Comparison of ENCODE assay signal across 15 cellular contexts in the genomic region with DNA sequence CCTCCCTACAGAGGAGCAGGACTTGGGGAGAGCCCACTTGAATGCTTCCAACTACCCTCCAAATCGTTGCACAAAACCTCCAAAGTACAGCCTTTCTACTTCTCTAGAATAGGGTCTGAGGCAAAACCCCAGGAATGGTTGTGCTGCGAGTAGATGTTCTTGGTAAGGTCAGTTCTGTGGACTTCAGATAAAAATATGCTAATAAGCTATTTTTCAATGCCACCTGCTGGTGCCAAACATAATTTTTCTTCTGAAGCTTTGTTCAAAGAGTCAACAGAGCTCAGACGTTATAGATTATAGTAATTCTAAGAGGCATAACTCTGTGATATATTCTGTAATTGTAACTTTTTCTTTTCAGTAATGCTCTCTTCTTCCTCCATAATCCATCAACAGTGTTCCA.
DNase-seq lines count a peak whose midpoint lies in the region; ATAC-seq, FAIRE-seq and TF ChIP-seq lines count a peak whose summit lies in the region.
"Had no signal": no experiment of that assay in that cellular context is flagged by ENCODE, and none has a peak within 500 bp of the region (broad histone marks: within the 10 kb centered on the region; RNA-seq: fewer than 3 reads in every experiment).

No MANE protein-coding gene starts in this region.

- FAIRE-seq in keratinocyte (lab: Jason Lieb, UNC) (no peak), frontal cortex (lab: Jason Lieb, UNC) (no peak)
- FAIRE-seq: endometrium had no signal

- H3K36me3 ChIP-seq in BJ (ENCODE audit: control insufficient read depth, insufficient read depth, low read length) (no peaks in the 10 kb centered on the region), Loucy (ENCODE audit: insufficient read depth, low read length) (no peaks in the 10 kb centered on the region), adipocyte (ENCODE audit: control insufficient read depth, insufficient read depth, low read length, severe bottlenecking) (no peaks in the 10 kb centered on the region), keratinocyte (ENCODE audit: control insufficient read depth in 2 of 2, extremely low read depth in 1 of 2, insufficient read depth in 2 of 2, low read length in 2 of 2) (no peaks in the 10 kb centered on the region)
- H3K36me3 ChIP-seq in CD8-positive, alpha-beta T cell (ENCODE audit: insufficient read depth, low read length): no peaks in the 10 kb centered on the region
- H3K36me3 ChIP-seq: adrenal gland, neutrophil, stomach had no signal

- H2AFZ ChIP-seq in Loucy (ENCODE audit: low read length) (no peak overlapping the region), keratinocyte (ENCODE audit: control insufficient read depth, low read length) (no peak overlapping the region)

- no peaks in the 10 kb centered on the region for H3K4me1 Mint-ChIP-seq in CD8-positive, alpha-beta T cell (ENCODE audit: low read depth)

- H3K4me3 Mint-ChIP-seq in CD8-positive, alpha-beta T cell: no peak overlapping the region

- POLR2A ChIA-PET in BJ (lab: Charles Lee): no interaction called here
- POLR2A ChIA-PET in CD8-positive, alpha-beta T cell (lab: Charles Lee): no interaction called here

- H3K4me1 ChIP-seq in Loucy (ENCODE audit: insufficient read depth, low read length, poor library complexity, severe bottlenecking) (no peaks in the 10 kb centered on the region), adipocyte (ENCODE audit: control insufficient read depth, insufficient read depth, low read length) (no peaks in the 10 kb centered on the region), keratinocyte (ENCODE audit: control insufficient read depth, extremely low read depth, insufficient read depth, low read length) (no peaks in the 10 kb centered on the region)
- no peaks in the 10 kb centered on the region for H3K4me1 ChIP-seq in CD8-positive, alpha-beta T cell (ENCODE audit: insufficient read depth, low read length)
- H3K4me1 ChIP-seq: adrenal gland, stomach had no signal

- DNase-seq in BJ (ENCODE audit: low read depth): no peak
- DNase-seq in adipocyte (ENCODE audit: low read depth): peak; percentile 52
- no peak for DNase-seq in keratinocyte (ENCODE audit: low read depth, low spot score)
- no peak for DNase-seq in frontal cortex (ENCODE audit: low spot score in 2 of 2)
- no peak for DNase-seq in CD8-positive, alpha-beta T cell
- DNase-seq in NCI-H345 treated with DMSO at 0.1 percent for 48 hours (lab: John Stamatoyannopoulos, UW; ENCODE audit: unreplicated experiment): no peak
- no peak for DNase-seq in NCI-H1436 treated with DMSO at 0.1 percent for 48 hours (lab: John Stamatoyannopoulos, UW)
- DNase-seq: adrenal gland, DND-41, KG1, NCI-H524 treated with DMSO at 0.1 percent for 48 hours, stomach had no signal

- H3K79me2 ChIP-seq in Loucy (ENCODE audit: insufficient read depth, low read length) (no peaks in the 10 kb centered on the region), keratinocyte (ENCODE audit: control insufficient read depth, insufficient read depth, low read length) (no peaks in the 10 kb centered on the region)

- no peak for ATAC-seq in CD8-positive, alpha-beta T cell

- no peaks in the 10 kb centered on the region for H3K9me2 ChIP-seq in Loucy (replicated peaks; ENCODE audit: low read depth, low read length)

- no peaks in the 10 kb centered on the region for H3F3A ChIP-seq in Loucy (ENCODE audit: low read depth)

- H3K4me3 ChIP-seq in BJ (ENCODE audit: low read depth, low read length) (no peak overlapping the region), Loucy (ENCODE audit: low read length, poor library complexity, severe bottlenecking) (no peak overlapping the region), adipocyte (ENCODE audit: low read length) (no peak overlapping the region), keratinocyte (ENCODE audit: control insufficient read depth in 2 of 3, extremely low read depth in 1 of 3, insufficient read depth in 2 of 3, low read depth in 1 of 3, low read length in 3 of 3) (no peak overlapping the region)
- no peak overlapping the region for H3K4me3 ChIP-seq in CD8-positive, alpha-beta T cell (ENCODE audit: low read depth, low read length)
- H3K4me3 ChIP-seq: adrenal gland, stomach had no signal

- dilution Hi-C loops in keratinocyte (cut with MboI; ENCODE audit: extremely low pct_ligation_motif_present, low sequenced_read_pairs): no loop called here

- H4K20me1 ChIP-seq in Loucy (ENCODE audit: insufficient read depth, low read length, poor library complexity, severe bottlenecking) (no peaks in the 10 kb centered on the region), keratinocyte (ENCODE audit: control insufficient read depth, extremely low read depth, insufficient read depth, low read length) (no peaks in the 10 kb centered on the region)

- no peaks in the 10 kb centered on the region for H3K27me3 ChIP-seq in BJ (ENCODE audit: control insufficient read depth, insufficient read depth, low read length)
- H3K27me3 ChIP-seq in Loucy (ENCODE audit: insufficient read depth, low read length, poor library complexity, severe bottlenecking): no peaks in the 10 kb centered on the region
- no peaks in the 10 kb centered on the region for H3K27me3 ChIP-seq in adipocyte (replicated peaks; ENCODE audit: control insufficient read depth, insufficient read depth, low read length)
- H3K27me3 ChIP-seq in keratinocyte (ENCODE audit: control insufficient read depth, extremely low read depth, insufficient read depth, low read length): no peaks in the 10 kb centered on the region
- H3K27me3 ChIP-seq in CD8-positive, alpha-beta T cell (ENCODE audit: insufficient read depth, low read length): no peaks in the 10 kb centered on the region
- H3K27me3 ChIP-seq: adrenal gland, neutrophil, stomach had no signal

- intact Hi-C loops in CD8-positive, alpha-beta T cell (cut with DNase I, micrococcal nuclease): no loop called here

- H3K9me3 Mint-ChIP-seq in CD8-positive, alpha-beta T cell: peaks cover 10% of the 10 kb centered on the region

- H3K9ac ChIP-seq in Loucy (ENCODE audit: low read depth, low read length, poor library complexity, severe bottlenecking) (no peak overlapping the region), adipocyte (ENCODE audit: low read length) (no peak overlapping the region), keratinocyte (ENCODE audit: control insufficient read depth, extremely low read depth, insufficient read depth, low read length) (no peak overlapping the region)

- no peaks in the 10 kb centered on the region for H3K27me3 Mint-ChIP-seq in CD8-positive, alpha-beta T cell (ENCODE audit: low read depth)

- no peak overlapping the region for H3K27ac Mint-ChIP-seq in CD8-positive, alpha-beta T cell

- H3K9me3 ChIP-seq in Loucy (ENCODE audit: insufficient read depth, low read depth, low read length) (0 out of 2 replicates have a peak, but pooled peaks cover 6% of the 10 kb centered on the region), adipocyte (ENCODE audit: control insufficient read depth, low read length) (no peaks in the 10 kb centered on the region), keratinocyte (ENCODE audit: control insufficient read depth, low read depth, low read length) (no peaks in the 10 kb centered on the region)
- H3K9me3 ChIP-seq in CD8-positive, alpha-beta T cell (ENCODE audit: low read length): no peaks in the 10 kb centered on the region
- H3K9me3 ChIP-seq: adrenal gland, neutrophil had no signal

- TF ChIP-seq CTCF in BJ (IDR thresholded peaks at IDR 0.05; ENCODE audit: insufficient read depth, low read depth, low read length): peak; percentile 35; the same call in 1 of the 2 replicates
- TF ChIP-seq CTCF in Loucy (conservative IDR thresholded peaks at IDR 0.05; ENCODE audit: low read length): peak; percentile 25
- peak in 2 of 3 experiments; percentile 18 to 19 for TF ChIP-seq CTCF in keratinocyte (optimal IDR thresholded peaks at IDR 0.05 in 1 of 3, IDR thresholded peaks at IDR 0.05 in 1 of 3, conservative IDR thresholded peaks at IDR 0.05 in 1 of 3; ENCODE audit: extremely low read depth in 1 of 3, insufficient read depth in 2 of 3, low read length in 3 of 3)
- no peak for TF ChIP-seq CTCF in CD8-positive, alpha-beta T cell (IDR thresholded peaks at IDR 0.05)

- no peak overlapping the region for H3K4me2 ChIP-seq in Loucy (ENCODE audit: low read depth, low read length, poor library complexity, severe bottlenecking)
- no peak overlapping the region for H3K4me2 ChIP-seq in keratinocyte (ENCODE audit: control insufficient read depth, extremely low read depth, insufficient read depth, low read depth, low read length)

- no peak overlapping the region for H3K27ac ChIP-seq in keratinocyte (ENCODE audit: control insufficient read depth, insufficient read depth, low read length)
- no peak overlapping the region for H3K27ac ChIP-seq in CD8-positive, alpha-beta T cell (ENCODE audit: low read depth, low read length)
- H3K27ac ChIP-seq: adrenal gland, neutrophil, stomach had no signal

- CTCF ChIA-PET in BJ (lab: Yijun Ruan, JAX): interaction anchor here (0.6 to 6.1 kb wide), 14 partner anchors 10 to 453 kb away, joined by 3 to 71 read pairs (median 4); no protein-coding TSS in a partner anchor
- CTCF ChIA-PET in CD8-positive, alpha-beta T cell (lab: Charles Lee): no interaction called here

- no peaks in the 10 kb centered on the region for H3K36me3 Mint-ChIP-seq in CD8-positive, alpha-beta T cell

- H3K9me1 ChIP-seq in keratinocyte (ENCODE audit: control insufficient read depth, extremely low read depth, insufficient read depth, low read length): no peaks in the 10 kb centered on the region
